ENCODE assay signal across 10 cellular contexts in genomic region chr1:167635233-167635648, GRCh38. TPM values are rescaled to one million over a fixed set of nuclear protein-coding genes. Genes with fewer than 3 reads are reported as not detected.
DNase-seq lines count a peak whose midpoint lies in the region; ATAC-seq and TF ChIP-seq lines count a peak whose summit lies in the region.
"Had no signal": no experiment of that assay in that cellular context is flagged by ENCODE, and none has a peak within 500 bp of the region (broad histone marks: within the 10 kb centered on the region; RNA-seq: fewer than 3 reads in every experiment).

No MANE protein-coding gene starts in this region.

- DNase-seq in DND-41, result no peak
- peak; percentile 66 for DNase-seq in NCI-H2171 treated with DMSO at 0.1 percent for 48 hours (lab: John Stamatoyannopoulos, UW)
- peak; percentile 54 for DNase-seq in fibroblast of pulmonary artery (ENCODE audit: low read depth)
- DNase-seq in natural killer cell treated with Interleukin-12 subunit alpha and Interleukin-12 subunit beta and Interleukin-15 and Interleukin-18, amount 100 ng/mL, for 72 hours (ENCODE audit: low spot score), result no peak
- no peak for DNase-seq in NCI-H1694 treated with DMSO at 0.1 percent for 48 hours (lab: John Stamatoyannopoulos, UW)
- DNase-seq in CD4-positive, alpha-beta memory T cell, result no peak
- DNase-seq: dermis blood vessel endothelial cell, NCI-H526 treated with DMSO at 0.1 percent for 48 hours had no signal

- intact Hi-C loops in CD4-positive, alpha-beta memory T cell (cut with micrococcal nuclease), result no loop called here

- H3K4me2 ChIP-seq in DND-41 (ENCODE audit: insufficient read depth, low read length), result peak overlapping the region; percentile 79

- no peak overlapping the region for H3K4me3 Mint-ChIP-seq in natural killer cell treated with Interleukin-12 subunit alpha and Interleukin-12 subunit beta and Interleukin-15 and Interleukin-18, amount 100 ng/mL, for 72 hours
- peak overlapping the region in 4 of 8 donors; percentile 16 to 30 (median 23) for H3K4me3 Mint-ChIP-seq in CD4-positive, alpha-beta memory T cell

- H3K36me3 Mint-ChIP-seq in natural killer cell treated with Interleukin-12 subunit alpha and Interleukin-12 subunit beta and Interleukin-15 and Interleukin-18, amount 100 ng/mL, for 72 hours, result peaks cover 13% of the 10 kb centered on the region
- H3K36me3 Mint-ChIP-seq in CD4-positive, alpha-beta memory T cell, result peaks cover 24 to 74% of the 10 kb centered on the region in 2 donors

- no peaks in the 10 kb centered on the region for H3K9me3 Mint-ChIP-seq in natural killer cell treated with Interleukin-12 subunit alpha and Interleukin-12 subunit beta and Interleukin-15 and Interleukin-18, amount 100 ng/mL, for 72 hours
- peaks cover 0 to 2% (median 0%) of the 10 kb centered on the region in 8 donors for H3K9me3 Mint-ChIP-seq in CD4-positive, alpha-beta memory T cell

- no peaks in the 10 kb centered on the region for H3K9me3 ChIP-seq in DND-41 (ENCODE audit: insufficient read depth, low read length, severe bottlenecking)
- H3K9me3 ChIP-seq in CD4-positive, alpha-beta memory T cell (ENCODE audit: control insufficient read depth in 1 of 2, low read length in 2 of 2), result no peaks in the 10 kb centered on the region

- TF ChIP-seq CTCF in DND-41 (IDR thresholded peaks at IDR 0.05; ENCODE audit: borderline replicate concordance, extremely low read depth, low read length, poor library complexity, severe bottlenecking), result no peak
- TF ChIP-seq CTCF in fibroblast of pulmonary artery (IDR thresholded peaks at IDR 0.05; ENCODE audit: low read length, missing control alignments), result no peak

- ATAC-seq in DND-41 (ENCODE audit: insufficient read depth, low read depth) (no peak), GM18502 (IDR thresholded peaks at IDR 0.05; ENCODE audit: poor library complexity, unreplicated experiment) (no peak), HG02970 (IDR thresholded peaks at IDR 0.05; ENCODE audit: low FRiP score, unreplicated experiment) (no peak)
- no peak for ATAC-seq in natural killer cell treated with Interleukin-12 subunit alpha and Interleukin-12 subunit beta and Interleukin-15 and Interleukin-18, amount 100 ng/mL, for 72 hours

- POLR2A ChIA-PET in CD4-positive, alpha-beta memory T cell (lab: Charles Lee; ENCODE audit: partially characterized antibody), result interaction anchor here (0.9 to 13.5 kb wide), 7 partner anchors 7 to 80 kb away, joined by 4 to 255 read pairs (median 13); no protein-coding TSS in a partner anchor

- H3K9ac ChIP-seq in DND-41 (ENCODE audit: low read depth, low read length), result peak overlapping the region; percentile 31

- H4K20me1 ChIP-seq in DND-41 (ENCODE audit: insufficient read depth, low read length), result peaks cover 72% of the 10 kb centered on the region

- peaks cover 67 to 81% of the 10 kb centered on the region in 2 donors for H3K4me1 Mint-ChIP-seq in natural killer cell treated with Interleukin-12 subunit alpha and Interleukin-12 subunit beta and Interleukin-15 and Interleukin-18, amount 100 ng/mL, for 72 hours (ENCODE audit: low read depth in 2 of 2)
- peaks cover 60 to 99% (median 74%) of the 10 kb centered on the region in 4 donors for H3K4me1 Mint-ChIP-seq in CD4-positive, alpha-beta memory T cell

- no peaks in the 10 kb centered on the region for H3K27me3 Mint-ChIP-seq in natural killer cell treated with Interleukin-12 subunit alpha and Interleukin-12 subunit beta and Interleukin-15 and Interleukin-18, amount 100 ng/mL, for 72 hours
- H3K27me3 Mint-ChIP-seq in CD4-positive, alpha-beta memory T cell, result no peaks in the 10 kb centered on the region

- H3K79me2 ChIP-seq in DND-41 (ENCODE audit: insufficient read depth, low read length), result peaks cover 99% of the 10 kb centered on the region

- no peak overlapping the region for H2AFZ ChIP-seq in DND-41 (ENCODE audit: low read depth, low read length)

- H3K27me3 ChIP-seq in DND-41 (ENCODE audit: insufficient read depth, low read length, poor library complexity), result no peaks in the 10 kb centered on the region
- no peaks in the 10 kb centered on the region for H3K27me3 ChIP-seq in CD4-positive, alpha-beta memory T cell (ENCODE audit: insufficient read depth, low read length)

- CTCF ChIA-PET in CD4-positive, alpha-beta memory T cell (lab: Charles Lee; ENCODE audit: partially characterized antibody), result interaction anchor here (0.6 to 15.4 kb wide), 8 partner anchors 8 to 310 kb away, joined by 4 to 406 read pairs (median 29); no protein-coding TSS in a partner anchor

- peaks cover 96% of the 10 kb centered on the region for H3K36me3 ChIP-seq in DND-41 (ENCODE audit: insufficient read depth, low read length)
- peaks cover 21% of the 10 kb centered on the region for H3K36me3 ChIP-seq in CD4-positive, alpha-beta memory T cell (ENCODE audit: insufficient read depth, low read length)

- peak overlapping the region; percentile 91 to 97 for H3K27ac Mint-ChIP-seq in natural killer cell treated with Interleukin-12 subunit alpha and Interleukin-12 subunit beta and Interleukin-15 and Interleukin-18, amount 100 ng/mL, for 72 hours
- H3K27ac Mint-ChIP-seq in CD4-positive, alpha-beta memory T cell, result peak overlapping the region in 3 of 7 donors; percentile 24 to 97 (median 48)

- peaks cover 81% of the 10 kb centered on the region for H3K4me1 ChIP-seq in DND-41 (ENCODE audit: insufficient read depth, low read length)
- H3K4me1 ChIP-seq in CD4-positive, alpha-beta memory T cell (ENCODE audit: insufficient read depth, low read length), result peaks cover 91% of the 10 kb centered on the region

- H3K27ac ChIP-seq in DND-41 (ENCODE audit: low read length), result peak overlapping the region; percentile 97
- H3K27ac ChIP-seq in CD4-positive, alpha-beta memory T cell (ENCODE audit: low read depth, low read length), result no peak overlapping the region

- H3K4me3 ChIP-seq in DND-41 (ENCODE audit: low read depth in 1 of 2, low read length in 2 of 2) (no peak overlapping the region; a peak in 1 of 4 replicates), fibroblast of pulmonary artery (replicated peaks; ENCODE audit: low read depth, low read length) (no peak overlapping the region)
- no peak overlapping the region for H3K4me3 ChIP-seq in CD4-positive, alpha-beta memory T cell (ENCODE audit: low read length in 2 of 2)

RNA-seq across cellular contexts. Expression of gene RCSD1, which starts 5.2 kb away (rescaled TPM):
- 10 to 100 TPM; 30.3 to 30.9 TPM for total RNA-seq in natural killer cell treated with Interleukin-12 subunit alpha and Interleukin-12 subunit beta and Interleukin-15 and Interleukin-18, amount 100 ng/mL, for 72 hours
- 100 to 1,000 TPM; 124 to 129 TPM for total RNA-seq in CD4-positive, alpha-beta memory T cell
- 100 to 1,000 TPM; 163 to 173 TPM for polyA plus RNA-seq in CD4-positive, alpha-beta memory T cell

Comparison
In these comparisons a context has a peak if more than half of its experiments do, and no peak if none do; other contexts are left out.
1. DNase-seq: peak in NCI-H2171 treated with DMSO at 0.1 percent for 48 hours (single experiment) and fibroblast of pulmonary artery (single experiment); none in DND-41 (single experiment), natural killer cell treated with Interleukin-12 subunit alpha and Interleukin-12 subunit beta and Interleukin-15 and Interleukin-18, amount 100 ng/mL, for 72 hours (single experiment), NCI-H1694 treated with DMSO at 0.1 percent for 48 hours (single experiment) and CD4-positive, alpha-beta memory T cell (0 of 5).